Comparison of ENCODE assay signal across 7 cellular contexts in the genomic region with DNA sequence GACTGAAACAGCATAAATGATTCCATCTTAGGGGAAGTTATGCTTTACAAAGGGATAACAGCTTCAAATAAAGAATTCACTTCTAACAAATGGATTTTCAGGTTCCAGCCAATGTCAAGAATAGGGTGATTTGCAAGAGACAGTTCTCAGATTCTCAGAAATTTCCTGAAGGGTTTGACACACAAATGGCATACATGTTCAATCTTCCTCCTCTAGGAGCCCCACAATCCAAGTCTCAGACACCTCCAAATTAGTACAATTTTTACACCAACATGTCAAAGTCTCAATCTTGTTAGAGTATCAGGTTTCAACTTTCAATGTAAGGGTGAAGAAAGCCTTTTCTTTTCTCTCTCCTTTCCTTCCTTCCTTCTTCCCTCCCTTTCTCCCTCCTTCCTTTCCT.
"Had no signal": no experiment of that assay in that cellular context is flagged by ENCODE, and none has a peak within 500 bp of the region (broad histone marks: within the 10 kb centered on the region; RNA-seq: fewer than 3 reads in every experiment).

No MANE protein-coding gene starts in this region.

- H3K27ac ChIP-seq: HL-60 had no signal

- FAIRE-seq: HepG2, HTR-8/SVneo, K562 had no signal

- DNase-seq: IMR-90, KBM-7, KG1 had no signal

- H3K4me3 ChIP-seq: K562 had no signal

- ATAC-seq: HepG2, K562 had no signal
